ENCODE assay signal across 9 cellular contexts in genomic region chr2:227415538-227416424, GRCh38. TPM values are rescaled to one million over a fixed set of nuclear protein-coding genes. Genes with fewer than 3 reads are reported as not detected.
DNase-seq lines count a peak whose midpoint lies in the region; ATAC-seq, FAIRE-seq and TF ChIP-seq lines count a peak whose summit lies in the region.
"Had no signal": no experiment of that assay in that cellular context is flagged by ENCODE, and none has a peak within 500 bp of the region (broad histone marks: within the 10 kb centered on the region; RNA-seq: fewer than 3 reads in every experiment).

No MANE protein-coding gene starts in this region.

- H3K9ac ChIP-seq in kidney (ENCODE audit: low read length in 2 of 2) (no peak overlapping the region), endodermal cell (ENCODE audit: extremely low read depth, low read length, poor library complexity, severe bottlenecking) (no peak overlapping the region)

- no peaks in the 10 kb centered on the region for H3K27me3 ChIP-seq in A673 (replicated peaks; ENCODE audit: insufficient read depth, low read depth, low read length, poor library complexity)
- no peaks in the 10 kb centered on the region for H3K27me3 ChIP-seq in muscle layer of duodenum (ENCODE audit: low read depth, low read length)
- no peaks in the 10 kb centered on the region for H3K27me3 ChIP-seq in endodermal cell (ENCODE audit: control insufficient read depth, insufficient read depth, low read length, poor library complexity, severe bottlenecking)

- 89 to 95% methylated on average over 4 to 9 of the region's 10 CpGs for WGBS in endodermal cell (ENCODE audit: insufficient coverage in 1 of 2, insufficient read length in 1 of 2), 2 experiments

- intact Hi-C loops in A673 (cut with micrococcal nuclease; ENCODE audit: unreplicated experiment): no loop called here
- intact Hi-C loops in kidney (cut with DNase I): no loop called here

- no peaks in the 10 kb centered on the region for H3K36me3 Mint-ChIP-seq in endodermal cell (ENCODE audit: low read depth)

- H3K4me1 Mint-ChIP-seq in endodermal cell: peaks cover 14% of the 10 kb centered on the region

- no peak overlapping the region for H3K27ac Mint-ChIP-seq in endodermal cell

- CTCF ChIA-PET in A673 (lab: Charles Lee): interaction anchor here (0.5 to 2.0 kb wide), 5 partner anchors 10 to 351 kb away, joined by 3 to 9 read pairs (median 8); no protein-coding TSS in a partner anchor

- H3K9me3 ChIP-seq in A673 (ENCODE audit: low read depth, low read length, poor library complexity, severe bottlenecking): no peaks in the 10 kb centered on the region
- H3K9me3 ChIP-seq in muscle layer of duodenum (ENCODE audit: control insufficient read depth in 1 of 2, low read length in 2 of 2): no peaks in the 10 kb centered on the region
- H3K9me3 ChIP-seq in kidney (ENCODE audit: control insufficient read depth in 1 of 2, low read length in 2 of 2): no peaks in the 10 kb centered on the region
- H3K9me3 ChIP-seq in endodermal cell (ENCODE audit: control insufficient read depth, low read length): no peaks in the 10 kb centered on the region

- peaks cover 41% of the 10 kb centered on the region for H3K4me1 ChIP-seq in A673 (ENCODE audit: insufficient read depth, low read length, poor library complexity, severe bottlenecking)
- H3K4me1 ChIP-seq in muscle layer of duodenum (ENCODE audit: control insufficient read depth in 1 of 2, insufficient read depth in 2 of 2, low read length in 2 of 2): no peaks in the 10 kb centered on the region
- peaks cover 0 to 9% of the 10 kb centered on the region in 2 donors for H3K4me1 ChIP-seq in kidney (ENCODE audit: control insufficient read depth in 1 of 2, insufficient read depth in 1 of 2, low read depth in 1 of 2, low read length in 2 of 2)
- no peaks in the 10 kb centered on the region for H3K4me1 ChIP-seq in endodermal cell (ENCODE audit: control insufficient read depth, insufficient read depth, low read length)

- POLR2A ChIA-PET in A673 (lab: Charles Lee; ENCODE audit: low non-redundant PET): interaction anchor here (0.9 kb wide), 1 partner anchor 20 kb away, joined by 19 read pairs; no protein-coding TSS in a partner anchor

- BruUV-seq in A673 (replicated peaks; lab: Mats Ljungman, UMichigan): no TSS peak

- ATAC-seq in GM19395 (IDR thresholded peaks at IDR 0.05; ENCODE audit: unreplicated experiment) (peak; percentile 45), HG03571 (IDR thresholded peaks at IDR 0.05; ENCODE audit: unreplicated experiment) (no peak)

- FAIRE-seq in kidney (lab: Jason Lieb, UNC): no peak

- H3K27ac ChIP-seq in A673 (ENCODE audit: low read depth, low read length, poor library complexity, severe bottlenecking) (peak overlapping the region; percentile 65), muscle layer of duodenum (ENCODE audit: low read length) (peak overlapping the region; percentile 85), kidney (ENCODE audit: low read depth in 2 of 2, low read length in 2 of 2) (peak overlapping the region in 1 of 2 donors; percentile 8), endodermal cell (ENCODE audit: low read depth, low read length) (no peak overlapping the region)

- DNase-seq in A673 (ENCODE audit: low spot score) (peak; percentile 92), MV-4-11 (lab: John Stamatoyannopoulos, UW) (peak; percentile 83), brain pericyte (ENCODE audit: low read depth, low spot score) (peak; percentile 24), kidney (no peak), endodermal cell (no peak)

- H3K4me3 Mint-ChIP-seq in endodermal cell: no peak overlapping the region

- no peak for TF ChIP-seq CTCF in A673 (conservative IDR thresholded peaks at IDR 0.05; ENCODE audit: low read depth, low read length)
- no peak for TF ChIP-seq CTCF in kidney (IDR thresholded peaks at IDR 0.05; ENCODE audit: borderline replicate concordance, extremely low read depth, insufficient read depth)
- no peak for TF ChIP-seq CTCF in endodermal cell (conservative IDR thresholded peaks at IDR 0.05)

- no peaks in the 10 kb centered on the region for H3K27me3 Mint-ChIP-seq in endodermal cell (ENCODE audit: insufficient read depth)

- H3K9me3 Mint-ChIP-seq in endodermal cell: no peaks in the 10 kb centered on the region

- H3K4me3 ChIP-seq in A673 (ENCODE audit: low read depth, low read length, poor library complexity, severe bottlenecking) (no peak overlapping the region), muscle layer of duodenum (ENCODE audit: low read depth in 1 of 2, low read length in 2 of 2) (no peak overlapping the region), kidney (ENCODE audit: low read length in 2 of 2) (no peak overlapping the region), endodermal cell (ENCODE audit: low read length) (no peak overlapping the region)

- H3K36me3 ChIP-seq in A673 (ENCODE audit: insufficient read depth, low read length, poor library complexity, severe bottlenecking) (no peaks in the 10 kb centered on the region), muscle layer of duodenum (ENCODE audit: control insufficient read depth in 1 of 2, insufficient read depth in 2 of 2, low read length in 2 of 2) (no peaks in the 10 kb centered on the region), kidney (ENCODE audit: control insufficient read depth in 1 of 2, insufficient read depth in 2 of 2, low read length in 2 of 2) (no peaks in the 10 kb centered on the region), endodermal cell (ENCODE audit: control insufficient read depth, insufficient read depth, low read length) (no peaks in the 10 kb centered on the region)

RNA-seq across cellular contexts. Expression of gene SCYGR1, which starts 28.0 kb away (rescaled TPM):
- total RNA-seq in A673 (2021): not detected in 2 replicates
- not detected for total RNA-seq in kidney
- not detected for polyA plus RNA-seq in kidney (ENCODE audit: insufficient read depth, low read depth, low replicate concordance)
- not detected for total RNA-seq in endodermal cell
- polyA plus RNA-seq in endodermal cell (2013, experiment 1 of 2): not detected
- polyA plus RNA-seq in endodermal cell (2013, experiment 2 of 2): not detected
- total RNA-seq: urinary bladder had no signal
- polyA plus RNA-seq: urinary bladder had no signal

RNA-seq across cellular contexts. Expression of gene TM4SF20, which starts 36.7 kb away (rescaled TPM):
- total RNA-seq in A673 (2021) (not detected in 2 replicates), kidney (not detected), endodermal cell (not detected)
- not detected for polyA plus RNA-seq in kidney (ENCODE audit: insufficient read depth, low read depth, low replicate concordance)
- polyA plus RNA-seq in endodermal cell (2013, experiment 1 of 2): not detected
- polyA plus RNA-seq in endodermal cell (2013, experiment 2 of 2): not detected
- total RNA-seq: urinary bladder had no signal
- polyA plus RNA-seq: urinary bladder had no signal

RNA-seq across cellular contexts. Expression of gene AGFG1, which starts 56.2 kb away (rescaled TPM):
- total RNA-seq in A673 (2021): 118 and 122 TPM in 2 replicates
- 98.9 TPM for total RNA-seq in kidney
- polyA plus RNA-seq in kidney (ENCODE audit: insufficient read depth, low read depth, low replicate concordance): 36.6 TPM
- total RNA-seq in endodermal cell: 10 to 100 TPM; 90.3 to 92.0 TPM
- 67.5 TPM for polyA plus RNA-seq in endodermal cell (2013, experiment 1 of 2)
- 65.3 TPM for polyA plus RNA-seq in endodermal cell (2013, experiment 2 of 2)

Comparison
In these comparisons a context has a peak if more than half of its experiments do, and no peak if none do; other contexts are left out.
1. DNase-seq: peak in A673 (single experiment), MV-4-11 (single experiment) and brain pericyte (single experiment); none in kidney (single experiment) and endodermal cell (single experiment).